9 cellular contexts compared by ENCODE assay signal in genomic region chr5:155616779-155617392, GRCh38.
DNase-seq lines count a peak whose midpoint lies in the region; ATAC-seq and TF ChIP-seq lines count a peak whose summit lies in the region.
"Had no signal": no experiment of that assay in that cellular context is flagged by ENCODE, and none has a peak within 500 bp of the region (broad histone marks: within the 10 kb centered on the region; RNA-seq: fewer than 3 reads in every experiment).

No MANE protein-coding gene starts in this region.

- no peaks in the 10 kb centered on the region for H3K36me3 ChIP-seq in uterus

- H3K27me3 ChIP-seq in uterus: no peaks in the 10 kb centered on the region

- intact Hi-C loops in left ventricle myocardium superior (cut with micrococcal nuclease): loop anchor here (10.0 kb wide), 1 partner anchor 652 kb away; no protein-coding TSS in a partner anchor
- intact Hi-C loops in uterus (cut with DNase I; ENCODE audit: low total_unique reads): no loop called here

- TF ChIP-seq CTCF in HFF-Myc (IDR thresholded peaks at IDR 0.05; ENCODE audit: low read depth, low read length, missing control alignments): peak; percentile 60
- TF ChIP-seq CTCF in uterus (IDR thresholded peaks at IDR 0.05): peak in 1 of 4 experiments; percentile 11

- DNase-seq in NCI-H345 (lab: John Stamatoyannopoulos, UW): peak; percentile 10
- no peak for DNase-seq in NCI-H345 treated with DMSO at 0.1 percent for 48 hours (lab: John Stamatoyannopoulos, UW; ENCODE audit: unreplicated experiment)
- DNase-seq in HFF-Myc (ENCODE audit: extremely low read depth, low read depth): no peak
- DNase-seq in NCI-H69 (lab: John Stamatoyannopoulos, UW): peak; percentile 77
- DNase-seq in activated naive CD4-positive, alpha-beta T cell treated with Interleukin-2 at 50 U/mL for 16 hours: peak; percentile 41
- peak; percentile 43 for DNase-seq in left ventricle myocardium superior
- DNase-seq in stimulated activated CD4-positive, alpha-beta T cell treated with anti-CD3 and anti-CD28 coated beads, Interleukin-1b, Interleukin-23, amount 100 ng/mL, for 24 hours (ENCODE audit: low read depth in 4 of 4, low spot score in 1 of 4): peak in 3 of 4 experiments; percentile 12 to 21 (median 14)
- no peak for DNase-seq in uterus

- peak; percentile 47 for ATAC-seq in left ventricle myocardium superior

- H3K4me1 ChIP-seq in uterus: no peaks in the 10 kb centered on the region

- H3K27ac ChIP-seq in uterus: no peak overlapping the region
- H3K27ac ChIP-seq: epithelial cell of prostate had no signal

- H3K4me3 ChIP-seq in HFF-Myc (replicated peaks; ENCODE audit: low read depth, low read length) (no peak overlapping the region), uterus (no peak overlapping the region)

- H3K9me3 ChIP-seq in uterus: no peaks in the 10 kb centered on the region

- no peak for TF ChIP-seq POLR2A in uterus (IDR thresholded peaks at IDR 0.05)

Comparison
In these comparisons a context has a peak if more than half of its experiments do, and no peak if none do; other contexts are left out.
1. DNase-seq: peak in NCI-H345 (single experiment), NCI-H69 (single experiment), activated naive CD4-positive, alpha-beta T cell treated with Interleukin-2 at 50 U/mL for 16 hours (single experiment), left ventricle myocardium superior (single experiment) and stimulated activated CD4-positive, alpha-beta T cell treated with anti-CD3 and anti-CD28 coated beads, Interleukin-1b, Interleukin-23, amount 100 ng/mL, for 24 hours (3 of 4); none in NCI-H345 treated with DMSO at 0.1 percent for 48 hours (single experiment), HFF-Myc (single experiment) and uterus (0 of 2).